14 cellular contexts compared by ENCODE assay signal in genomic region chr18:49859725-49860124, GRCh38. TPM values are rescaled to one million over a fixed set of nuclear protein-coding genes. Genes with fewer than 3 reads are reported as not detected.
DNase-seq lines count a peak whose midpoint lies in the region; ATAC-seq and TF ChIP-seq lines count a peak whose summit lies in the region.
"Had no signal": no experiment of that assay in that cellular context is flagged by ENCODE, and none has a peak within 500 bp of the region (broad histone marks: within the 10 kb centered on the region; RNA-seq: fewer than 3 reads in every experiment).

No MANE protein-coding gene starts in this region.

- no peak for TF ChIP-seq CTCF in colonic mucosa (IDR thresholded peaks at IDR 0.05)
- TF ChIP-seq CTCF in hepatocyte (IDR thresholded peaks at IDR 0.05; ENCODE audit: poor library complexity) = no peak
- TF ChIP-seq CTCF in type B pancreatic cell (conservative IDR thresholded peaks at IDR 0.05) = no peak

- H3K9me3 ChIP-seq in colonic mucosa (no peaks in the 10 kb centered on the region), hepatocyte (ENCODE audit: low read depth) (no peaks in the 10 kb centered on the region), mucosa of rectum (ENCODE audit: control insufficient read depth in 2 of 2, low read length in 2 of 2) (no peaks in the 10 kb centered on the region)
- H3K9me3 ChIP-seq: BLaER1 had no signal

- H3K9me2 ChIP-seq in hepatocyte (replicated peaks; ENCODE audit: insufficient read depth) = no peaks in the 10 kb centered on the region

- H3K27ac ChIP-seq in colonic mucosa = peak overlapping the region; percentile 93
- H3K27ac ChIP-seq in hepatocyte = peak overlapping the region; percentile 64
- H3K27ac ChIP-seq in mucosa of rectum (ENCODE audit: low read depth in 2 of 2, low read length in 2 of 2) = peak overlapping the region; percentile 90 to 95
- H3K27ac ChIP-seq: BLaER1 had no signal

- DNase-seq in colonic mucosa (no peak), hepatocyte (ENCODE audit: low spot score) (peak; percentile 20), type B pancreatic cell (ENCODE audit: extremely low spot score, unreplicated experiment) (no peak), CD1c-positive myeloid dendritic cell (ENCODE audit: extremely low spot score) (no peak), left cardiac atrium (no peak)
- no peak for DNase-seq in activated naive CD4-positive, alpha-beta T cell treated with anti-CD3 and anti-CD28 coated beads, Interleukin-2, amount 50 U/mL, for 72 hours (ENCODE audit: low spot score in 2 of 2)
- DNase-seq: DMS53, Karpas-422, NCI-H1930, NCI-H510A, NCI-H82, Right ventricle myocardium superior had no signal

- H3K4me1 ChIP-seq in colonic mucosa = peaks cover 5% of the 10 kb centered on the region
- peaks cover 14% of the 10 kb centered on the region for H3K4me1 ChIP-seq in hepatocyte (ENCODE audit: insufficient read depth)
- H3K4me1 ChIP-seq in mucosa of rectum (ENCODE audit: control insufficient read depth in 2 of 2, insufficient read depth in 2 of 2, low read length in 2 of 2) = peaks cover 21 to 36% of the 10 kb centered on the region in 2 donors

- no peak for ATAC-seq in activated naive CD4-positive, alpha-beta T cell treated with anti-CD3 and anti-CD28 coated beads, Interleukin-2, amount 50 U/mL, for 72 hours
- ATAC-seq in left cardiac atrium = no peak

- H3K79me2 ChIP-seq in hepatocyte = no peaks in the 10 kb centered on the region

- intact Hi-C loops in colonic mucosa (cut with DNase I) = loop anchor here (5.0 kb wide), 2 partner anchors 297 to 347 kb away; partner anchors contain the start of gene LIPG
- intact Hi-C loops in left cardiac atrium (cut with DNase I) = loop anchor here (2.0 to 10.0 kb wide), 5 partner anchors 62 to 349 kb away; no protein-coding TSS in a partner anchor

- no peaks in the 10 kb centered on the region for H3K36me3 Mint-ChIP-seq in type B pancreatic cell
- H3K36me3 Mint-ChIP-seq in activated naive CD4-positive, alpha-beta T cell treated with anti-CD3 and anti-CD28 coated beads, Interleukin-2, amount 50 U/mL, for 72 hours = no peaks in the 10 kb centered on the region

- H4K20me1 ChIP-seq in hepatocyte (ENCODE audit: insufficient read depth, poor library complexity, severe bottlenecking) = no peaks in the 10 kb centered on the region
- H4K20me1 ChIP-seq: BLaER1 had no signal

- no peak overlapping the region for H2AFZ ChIP-seq in hepatocyte

- H3K4me3 ChIP-seq in colonic mucosa = no peak overlapping the region
- H3K4me3 ChIP-seq in hepatocyte = no peak overlapping the region
- H3K4me3 ChIP-seq in mucosa of rectum (ENCODE audit: low read length in 2 of 2) = peak overlapping the region in 1 of 2 donors; percentile 44
- H3K4me3 ChIP-seq: BLaER1 had no signal

- peaks cover 10% of the 10 kb centered on the region for H3K4me1 Mint-ChIP-seq in type B pancreatic cell (ENCODE audit: unreplicated experiment)

- H3K27me3 Mint-ChIP-seq in type B pancreatic cell = no peaks in the 10 kb centered on the region

- no peak overlapping the region for H3K4me2 ChIP-seq in hepatocyte
- H3K4me2 ChIP-seq: BLaER1 had no signal

- peak overlapping the region; percentile 86 for H3K27ac Mint-ChIP-seq in type B pancreatic cell
- H3K27ac Mint-ChIP-seq in activated naive CD4-positive, alpha-beta T cell treated with anti-CD3 and anti-CD28 coated beads, Interleukin-2, amount 50 U/mL, for 72 hours = no peak overlapping the region

- H3K27me3 ChIP-seq in colonic mucosa = no peaks in the 10 kb centered on the region
- H3K27me3 ChIP-seq in hepatocyte = no peaks in the 10 kb centered on the region
- H3K27me3 ChIP-seq in mucosa of rectum (ENCODE audit: control insufficient read depth in 2 of 2, insufficient read depth in 2 of 2, low read length in 2 of 2) = no peaks in the 10 kb centered on the region
- H3K27me3 ChIP-seq: BLaER1 had no signal

- no peaks in the 10 kb centered on the region for H3K9me3 Mint-ChIP-seq in type B pancreatic cell
- H3K9me3 Mint-ChIP-seq in activated naive CD4-positive, alpha-beta T cell treated with anti-CD3 and anti-CD28 coated beads, Interleukin-2, amount 50 U/mL, for 72 hours = no peaks in the 10 kb centered on the region

- H3K4me3 Mint-ChIP-seq in type B pancreatic cell = no peak overlapping the region

- WGBS in hepatocyte (ENCODE audit: low lambda C conversion rate, missing lambda C conversion rate) = 74% methylated on average over 12 of the region's 12 CpGs

- peak overlapping the region; percentile 40 to 82 for H3K9ac ChIP-seq in colonic mucosa (ENCODE audit: low read depth in 2 of 2, low read length in 2 of 2)
- peak overlapping the region; percentile 55 to 66 for H3K9ac ChIP-seq in mucosa of rectum (ENCODE audit: low read depth in 1 of 2, low read length in 2 of 2)

- no peaks in the 10 kb centered on the region for H3K36me3 ChIP-seq in colonic mucosa
- no peaks in the 10 kb centered on the region for H3K36me3 ChIP-seq in hepatocyte (replicated peaks; ENCODE audit: insufficient read depth, low read depth)
- H3K36me3 ChIP-seq in mucosa of rectum (ENCODE audit: control insufficient read depth in 2 of 2, insufficient read depth in 2 of 2, low read length in 2 of 2) = peaks cover 5 to 16% of the 10 kb centered on the region in 2 donors
- H3K36me3 ChIP-seq: BLaER1 had no signal

RNA-seq across cellular contexts. Expression of gene ACAA2, which starts 46.4 kb away (rescaled TPM):
- total RNA-seq in colonic mucosa (100 to 1,000 TPM; 152 to 276 TPM), hepatocyte (154 and 174 TPM in 2 replicates), type B pancreatic cell (ENCODE audit: low replicate concordance) (66.7 and 99.0 TPM in 2 replicates), left cardiac atrium (100 to 1,000 TPM; 137 to 155 TPM)
- 165 and 189 TPM in 2 replicates for polyA plus RNA-seq in hepatocyte
- total RNA-seq in activated naive CD4-positive, alpha-beta T cell treated with anti-CD3 and anti-CD28 coated beads, Interleukin-2, amount 50 U/mL, for 72 hours = 10 to 100 TPM; 47.0 to 86.9 TPM
